15 cellular contexts compared by ENCODE assay signal in genomic region chr5:51621156-51621555, GRCh38.
DNase-seq lines count a peak whose midpoint lies in the region; ATAC-seq and TF ChIP-seq lines count a peak whose summit lies in the region.
"Had no signal": no experiment of that assay in that cellular context is flagged by ENCODE, and none has a peak within 500 bp of the region (broad histone marks: within the 10 kb centered on the region; RNA-seq: fewer than 3 reads in every experiment).

No MANE protein-coding gene starts in this region.

- peak; percentile 40; the same call in 2 of the 3 replicates for ATAC-seq in GM23338
- no peak for ATAC-seq in GM18909 (IDR thresholded peaks at IDR 0.05; ENCODE audit: poor library complexity, unreplicated experiment)

- peaks cover 22% of the 10 kb centered on the region for H3K4me1 ChIP-seq in GM23338 (ENCODE audit: insufficient read depth)

- no peaks in the 10 kb centered on the region for H4K20me1 ChIP-seq in GM23338 (replicated peaks; ENCODE audit: insufficient read depth)

- no peaks in the 10 kb centered on the region for H3K36me3 ChIP-seq in GM23338 (ENCODE audit: insufficient read depth)

- H3K9me3 Mint-ChIP-seq in GM23338 = no peaks in the 10 kb centered on the region

- H3K27ac Mint-ChIP-seq in GM23338 = no peak overlapping the region; the same call in 1 of the 2 replicates

- TF ChIP-seq CTCF in GM23338 (conservative IDR thresholded peaks at IDR 0.05; ENCODE audit: low read depth in 2 of 2) (no peak), dorsolateral prefrontal cortex (IDR thresholded peaks at IDR 0.05 in 54 of 56, conservative IDR thresholded peaks at IDR 0.05 in 2 of 56; ENCODE audit: low read depth in 1 of 56, partially characterized antibody in 56 of 56) (no peak)

- intact Hi-C loops in dorsolateral prefrontal cortex (cut with DNase I) = no loop called here

- peaks cover 9% of the 10 kb centered on the region; the same call in 2 of the 3 replicates for H3K4me1 Mint-ChIP-seq in GM23338

- no peak overlapping the region for H3K4me3 Mint-ChIP-seq in GM23338

- H3K79me2 ChIP-seq in GM23338 (replicated peaks; ENCODE audit: insufficient read depth) = no peaks in the 10 kb centered on the region

- peaks cover 12% of the 10 kb centered on the region; the same call in 1 of the 2 replicates for H3K9me2 ChIP-seq in GM23338 (ENCODE audit: insufficient read depth)

- no peaks in the 10 kb centered on the region for H3K27me3 ChIP-seq in GM23338 (ENCODE audit: insufficient read depth)
- H3K27me3 ChIP-seq in dorsolateral prefrontal cortex = peaks cover 0 to 7% (median 0%) of the 10 kb centered on the region in 45 donors

- no peak overlapping the region for H3K4me2 ChIP-seq in GM23338

- H3K27ac ChIP-seq in GM23338 (ENCODE audit: low read depth) (no peak overlapping the region), dorsolateral prefrontal cortex (no peak overlapping the region)
- H3K27ac ChIP-seq: C4-2B, RWPE1 had no signal

- H3K27me3 Mint-ChIP-seq in GM23338 (ENCODE audit: insufficient read depth, low read depth, poor library complexity) = no peaks in the 10 kb centered on the region

- no peak overlapping the region for H3K4me3 ChIP-seq in GM23338
- H3K4me3 ChIP-seq in dorsolateral prefrontal cortex = no peak overlapping the region

- 0 out of 2 replicates have a peak overlapping the region, but pooled peaks have one; percentile 1 for H2AFZ ChIP-seq in GM23338

- H3K36me3 Mint-ChIP-seq in GM23338 (ENCODE audit: low read depth) = no peaks in the 10 kb centered on the region

- H3F3A ChIP-seq in GM23338 (replicated peaks; ENCODE audit: low read depth) = no peaks in the 10 kb centered on the region

- DNase-seq in GM23338 (ENCODE audit: low spot score) = no peak
- DNase-seq in RPMI7951 (ENCODE audit: low read depth) = peak; percentile 33
- peak; percentile 86 for DNase-seq in islet precursor cell
- DNase-seq in NAMALWA (ENCODE audit: low spot score) = no peak
- DNase-seq in dorsolateral prefrontal cortex = no peak
- no peak for DNase-seq in stimulated activated CD4-positive, alpha-beta T cell treated with anti-CD3 and anti-CD28 coated beads, Interleukin-12 subunit alpha, Interleukin-12 subunit beta, amount 100 ng/mL, for 4 hours
- DNase-seq: ACHN, DMS153, NCI-H1694, NCI-H510A, NCI-H774, SIG-M5 had no signal

TF ChIP-seq in GM23338, 12 proteins besides CTCF, POLR2A, EP300 and RAD21:
- TF ChIP-seq POLR2AphosphoS5 (IDR thresholded peaks at IDR 0.05; ENCODE audit: low read depth) (no peak), ETS1 (IDR thresholded peaks at IDR 0.05) (no peak), JUNB (IDR thresholded peaks at IDR 0.05; ENCODE audit: unreplicated experiment) (no peak), EZH2 (IDR thresholded peaks at IDR 0.05; ENCODE audit: low read depth, unreplicated experiment) (no peak), REST (IDR thresholded peaks at IDR 0.05; ENCODE audit: unreplicated experiment) (no peak), ZNF331 (CRISPR knock-in tag; IDR thresholded peaks at IDR 0.05; ENCODE audit: low read depth) (no peak), STAT1 (IDR thresholded peaks at IDR 0.05; ENCODE audit: unreplicated experiment) (no peak), NANOG (IDR thresholded peaks at IDR 0.05; ENCODE audit: borderline replicate concordance) (no peak), CREB1 (CRISPR knock-in tag; IDR thresholded peaks at IDR 0.05; ENCODE audit: low read depth) (no peak), EZH2phosphoT487 (IDR thresholded peaks at IDR 0.05; ENCODE audit: unreplicated experiment) (no peak), ZNF114 (CRISPR knock-in tag; IDR thresholded peaks at IDR 0.05) (no peak)
- TF ChIP-seq, protein P1, sequence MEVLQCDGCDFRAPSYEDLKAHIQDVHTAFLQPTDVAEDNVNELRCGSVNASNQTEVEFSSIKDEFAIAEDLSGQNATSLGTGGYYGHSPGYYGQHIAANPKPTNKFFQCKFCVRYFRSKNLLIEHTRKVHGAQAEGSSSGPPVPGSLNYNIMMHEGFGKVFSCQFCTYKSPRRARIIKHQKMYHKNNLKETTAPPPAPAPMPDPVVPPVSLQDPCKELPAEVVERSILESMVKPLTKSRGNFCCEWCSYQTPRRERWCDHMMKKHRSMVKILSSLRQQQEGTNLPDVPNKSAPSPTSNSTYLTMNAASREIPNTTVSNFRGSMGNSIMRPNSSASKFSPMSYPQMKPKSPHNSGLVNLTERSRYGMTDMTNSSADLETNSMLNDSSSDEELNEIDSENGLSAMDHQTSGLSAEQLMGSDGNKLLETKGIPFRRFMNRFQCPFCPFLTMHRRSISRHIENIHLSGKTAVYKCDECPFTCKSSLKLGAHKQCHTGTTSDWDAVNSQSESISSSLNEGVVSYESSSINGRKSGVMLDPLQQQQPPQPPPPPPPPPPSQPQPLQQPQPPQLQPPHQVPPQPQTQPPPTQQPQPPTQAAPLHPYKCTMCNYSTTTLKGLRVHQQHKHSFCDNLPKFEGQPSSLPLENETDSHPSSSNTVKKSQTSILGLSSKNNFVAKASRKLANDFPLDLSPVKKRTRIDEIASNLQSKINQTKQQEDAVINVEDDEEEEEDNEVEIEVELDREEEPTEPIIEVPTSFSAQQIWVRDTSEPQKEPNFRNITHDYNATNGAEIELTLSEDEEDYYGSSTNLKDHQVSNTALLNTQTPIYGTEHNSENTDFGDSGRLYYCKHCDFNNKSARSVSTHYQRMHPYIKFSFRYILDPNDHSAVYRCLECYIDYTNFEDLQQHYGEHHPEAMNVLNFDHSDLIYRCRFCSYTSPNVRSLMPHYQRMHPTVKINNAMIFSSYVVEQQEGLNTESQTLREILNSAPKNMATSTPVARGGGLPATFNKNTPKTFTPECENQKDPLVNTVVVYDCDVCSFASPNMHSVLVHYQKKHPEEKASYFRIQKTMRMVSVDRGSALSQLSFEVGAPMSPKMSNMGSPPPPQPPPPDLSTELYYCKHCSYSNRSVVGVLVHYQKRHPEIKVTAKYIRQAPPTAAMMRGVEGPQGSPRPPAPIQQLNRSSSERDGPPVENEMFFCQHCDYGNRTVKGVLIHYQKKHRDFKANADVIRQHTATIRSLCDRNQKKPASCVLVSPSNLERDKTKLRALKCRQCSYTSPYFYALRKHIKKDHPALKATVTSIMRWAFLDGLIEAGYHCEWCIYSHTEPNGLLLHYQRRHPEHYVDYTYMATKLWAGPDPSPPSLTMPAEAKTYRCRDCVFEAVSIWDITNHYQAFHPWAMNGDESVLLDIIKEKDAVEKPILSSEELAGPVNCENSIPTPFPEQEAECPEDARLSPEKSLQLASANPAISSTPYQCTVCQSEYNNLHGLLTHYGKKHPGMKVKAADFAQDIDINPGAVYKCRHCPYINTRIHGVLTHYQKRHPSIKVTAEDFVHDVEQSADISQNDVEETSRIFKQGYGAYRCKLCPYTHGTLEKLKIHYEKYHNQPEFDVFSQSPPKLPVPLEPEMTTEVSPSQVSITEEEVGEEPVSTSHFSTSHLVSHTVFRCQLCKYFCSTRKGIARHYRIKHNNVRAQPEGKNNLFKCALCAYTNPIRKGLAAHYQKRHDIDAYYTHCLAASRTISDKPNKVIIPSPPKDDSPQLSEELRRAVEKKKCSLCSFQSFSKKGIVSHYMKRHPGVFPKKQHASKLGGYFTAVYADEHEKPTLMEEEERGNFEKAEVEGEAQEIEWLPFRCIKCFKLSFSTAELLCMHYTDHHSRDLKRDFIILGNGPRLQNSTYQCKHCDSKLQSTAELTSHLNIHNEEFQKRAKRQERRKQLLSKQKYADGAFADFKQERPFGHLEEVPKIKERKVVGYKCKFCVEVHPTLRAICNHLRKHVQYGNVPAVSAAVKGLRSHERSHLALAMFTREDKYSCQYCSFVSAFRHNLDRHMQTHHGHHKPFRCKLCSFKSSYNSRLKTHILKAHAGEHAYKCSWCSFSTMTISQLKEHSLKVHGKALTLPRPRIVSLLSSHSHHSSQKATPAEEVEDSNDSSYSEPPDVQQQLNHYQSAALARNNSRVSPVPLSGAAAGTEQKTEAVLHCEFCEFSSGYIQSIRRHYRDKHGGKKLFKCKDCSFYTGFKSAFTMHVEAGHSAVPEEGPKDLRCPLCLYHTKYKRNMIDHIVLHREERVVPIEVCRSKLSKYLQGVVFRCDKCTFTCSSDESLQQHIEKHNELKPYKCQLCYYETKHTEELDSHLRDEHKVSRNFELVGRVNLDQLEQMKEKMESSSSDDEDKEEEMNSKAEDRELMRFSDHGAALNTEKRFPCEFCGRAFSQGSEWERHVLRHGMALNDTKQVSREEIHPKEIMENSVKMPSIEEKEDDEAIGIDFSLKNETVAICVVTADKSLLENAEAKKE (CRISPR knock-in tag; IDR thresholded peaks at IDR 0.05) = no peak

Comparison
In these comparisons a context has a peak if more than half of its experiments do, and no peak if none do; other contexts are left out.
1. DNase-seq: peak in RPMI7951 (single experiment) and islet precursor cell (single experiment); none in GM23338 (single experiment), NAMALWA (single experiment), dorsolateral prefrontal cortex (0 of 10) and stimulated activated CD4-positive, alpha-beta T cell treated with anti-CD3 and anti-CD28 coated beads, Interleukin-12 subunit alpha, Interleukin-12 subunit beta, amount 100 ng/mL, for 4 hours (single experiment).